11 cellular contexts compared by ENCODE assay signal in genomic region chr2:181124499-181124898, GRCh38.
DNase-seq lines count a peak whose midpoint lies in the region; ATAC-seq and TF ChIP-seq lines count a peak whose summit lies in the region.
"Had no signal": no experiment of that assay in that cellular context is flagged by ENCODE, and none has a peak within 500 bp of the region (broad histone marks: within the 10 kb centered on the region; RNA-seq: fewer than 3 reads in every experiment).

No MANE protein-coding gene starts in this region.

- H3K4me3 Mint-ChIP-seq in IgD-negative memory B cell, result peak overlapping the region in 2 of 4 donors; percentile 2 to 23

- H3K27ac ChIP-seq in muscle layer of duodenum (ENCODE audit: low read length) (peak overlapping the region; percentile 43), ovary (no peak overlapping the region)
- H3K27ac ChIP-seq: cardiac muscle cell, prostate gland, tibial artery had no signal

- no peaks in the 10 kb centered on the region for H3K36me3 ChIP-seq in muscle layer of duodenum (ENCODE audit: control insufficient read depth in 1 of 2, insufficient read depth in 2 of 2, low read length in 2 of 2)
- H3K36me3 ChIP-seq in ovary, result no peaks in the 10 kb centered on the region
- H3K36me3 ChIP-seq: cardiac muscle cell, prostate gland, tibial artery had no signal

- peaks cover 0 to 4% (median 1%) of the 10 kb centered on the region in 3 donors for H3K9me3 Mint-ChIP-seq in IgD-negative memory B cell
- H3K9me3 Mint-ChIP-seq in activated naive CD4-positive, alpha-beta T cell treated with anti-CD3 and anti-CD28 coated beads, Interleukin-2, amount 50 U/mL, for 72 hours, result peaks cover 0 to 7% of the 10 kb centered on the region in 2 donors

- H3K4me1 ChIP-seq in muscle layer of duodenum (ENCODE audit: control insufficient read depth in 1 of 2, insufficient read depth in 2 of 2, low read length in 2 of 2) (no peaks in the 10 kb centered on the region), ovary (ENCODE audit: insufficient read depth) (no peaks in the 10 kb centered on the region)
- H3K4me1 ChIP-seq: prostate gland, tibial artery had no signal

- no peaks in the 10 kb centered on the region for H3K27me3 Mint-ChIP-seq in IgD-negative memory B cell

- H3K4me1 Mint-ChIP-seq in IgD-negative memory B cell, result peaks cover 14 to 21% (median 15%) of the 10 kb centered on the region in 3 donors

- H3K36me3 Mint-ChIP-seq in IgD-negative memory B cell, result no peaks in the 10 kb centered on the region
- peaks cover 1 to 17% of the 10 kb centered on the region in 2 donors for H3K36me3 Mint-ChIP-seq in activated naive CD4-positive, alpha-beta T cell treated with anti-CD3 and anti-CD28 coated beads, Interleukin-2, amount 50 U/mL, for 72 hours

- H3K4me3 ChIP-seq in muscle layer of duodenum (ENCODE audit: low read depth in 1 of 2, low read length in 2 of 2) (no peak overlapping the region), ovary (no peak overlapping the region)
- H3K4me3 ChIP-seq: cardiac muscle cell, prostate gland, tibial artery had no signal

- H3K9me3 ChIP-seq in muscle layer of duodenum (ENCODE audit: control insufficient read depth in 1 of 2, low read length in 2 of 2) (no peaks in the 10 kb centered on the region), ovary (no peaks in the 10 kb centered on the region)
- H3K9me3 ChIP-seq: prostate gland, tibial artery had no signal

- 1 to 6% (median 4%) methylated on average over 3 of the region's 3 CpGs for WGBS in ovary, 3 donors

- intact Hi-C loops in ovary (cut with DNase I), result no loop called here

- TF ChIP-seq EP300 in ovary (IDR thresholded peaks at IDR 0.05), result no peak

- no peak for TF ChIP-seq CTCF in ovary (IDR thresholded peaks at IDR 0.05)

- no peak for ATAC-seq in activated naive CD4-positive, alpha-beta T cell treated with anti-CD3 and anti-CD28 coated beads, Interleukin-2, amount 50 U/mL, for 72 hours

- H3K27me3 ChIP-seq in muscle layer of duodenum (ENCODE audit: low read depth, low read length), result no peaks in the 10 kb centered on the region
- H3K27me3 ChIP-seq in ovary, result no peaks in the 10 kb centered on the region
- H3K27me3 ChIP-seq: cardiac muscle cell, tibial artery had no signal

- DNase-seq in EH (ENCODE audit: low read depth) (peak; percentile 72), ovary (no peak), NCI-H526 (lab: John Stamatoyannopoulos, UW) (no peak), NCI-H146 (lab: John Stamatoyannopoulos, UW) (no peak), NCI-H2081 (lab: John Stamatoyannopoulos, UW) (no peak)
- no peak for DNase-seq in activated naive CD4-positive, alpha-beta T cell treated with anti-CD3 and anti-CD28 coated beads, Interleukin-2, amount 50 U/mL, for 72 hours (ENCODE audit: low spot score in 2 of 2)
- DNase-seq: tibial artery had no signal

- peak overlapping the region; percentile 8 to 94 (median 84) for H3K27ac Mint-ChIP-seq in IgD-negative memory B cell
- peak overlapping the region; percentile 83 to 96 for H3K27ac Mint-ChIP-seq in activated naive CD4-positive, alpha-beta T cell treated with anti-CD3 and anti-CD28 coated beads, Interleukin-2, amount 50 U/mL, for 72 hours

- no peak for TF ChIP-seq POLR2A in ovary (IDR thresholded peaks at IDR 0.05)
